Comparison of ENCODE assay signal across 1 cellular context in genomic region chr9:133587466-133587865, GRCh38.
TF ChIP-seq lines count a peak whose summit lies in the region.

No MANE protein-coding gene starts in this region.

TF ChIP-seq in H1, 55 proteins besides CTCF, POLR2A, EP300 and RAD21:
- TF ChIP-seq FOSL1 (IDR thresholded peaks at IDR 0.05; ENCODE audit: insufficient read depth, low read depth, low read length), result no peak
- TF ChIP-seq POU5F1 (IDR thresholded peaks at IDR 0.05; ENCODE audit: low read depth, low read length), result no peak
- no peak for TF ChIP-seq EGR1 (IDR thresholded peaks at IDR 0.05; ENCODE audit: borderline replicate concordance, low read depth, low read length)
